1 cellular context compared by ENCODE assay signal in genomic region chr3:141652349-141652748, GRCh38.
TF ChIP-seq lines count a peak whose summit lies in the region.

No MANE protein-coding gene starts in this region.

TF ChIP-seq in K562, 482 proteins besides CTCF, POLR2A, EP300 and RAD21 (continued from another document and continues in another):
- no peak for TF ChIP-seq CEBPZ (IDR thresholded peaks at IDR 0.05; ENCODE audit: borderline replicate concordance, low read depth, low read length)
- TF ChIP-seq ZNF444 (CRISPR knock-in tag; IDR thresholded peaks at IDR 0.05), result no peak
- peak; percentile 52; the same call in 1 of the 2 replicates for TF ChIP-seq TEAD2 (tag; IDR thresholded peaks at IDR 0.05)
- TF ChIP-seq GABPA (tag; conservative IDR thresholded peaks at IDR 0.05; ENCODE audit: low read depth), result 0 out of 2 replicates have a peak, but pooled peaks have one; percentile 21
- TF ChIP-seq SNRNP70 (optimal IDR thresholded peaks at IDR 0.05; ENCODE audit: low read depth, low read length), result no peak
- no peak for TF ChIP-seq ZNF12 (CRISPR knock-in tag; IDR thresholded peaks at IDR 0.05)
- TF ChIP-seq ZNF592 (IDR thresholded peaks at IDR 0.05), result peak; percentile 89
- no peak for TF ChIP-seq MEF2A (IDR thresholded peaks at IDR 0.05; ENCODE audit: control insufficient read depth, low read depth, low read length)
- no peak for TF ChIP-seq MBD2 (IDR thresholded peaks at IDR 0.05; ENCODE audit: borderline replicate concordance, low read depth)
- no peak for TF ChIP-seq ZNF224 (CRISPR knock-in tag; IDR thresholded peaks at IDR 0.05)
- TF ChIP-seq NR1H2 (CRISPR knock-in tag; IDR thresholded peaks at IDR 0.05), result no peak
- no peak for TF ChIP-seq MNT (conservative IDR thresholded peaks at IDR 0.05)
- TF ChIP-seq TCF7L2 (IDR thresholded peaks at IDR 0.05; ENCODE audit: low read depth, low read length), result no peak
- TF ChIP-seq ZNF584 (CRISPR knock-in tag; IDR thresholded peaks at IDR 0.05; ENCODE audit: low read depth), result 0 out of 2 replicates have a peak, but pooled peaks have one; percentile 39
- TF ChIP-seq IRF9 (tag; IDR thresholded peaks at IDR 0.05), result no peak; the same call in 1 of the 2 replicates
- TF ChIP-seq LARP7 (IDR thresholded peaks at IDR 0.05), result no peak
- TF ChIP-seq RBM34 (IDR thresholded peaks at IDR 0.05; ENCODE audit: borderline replicate concordance, insufficient read depth, low read length), result no peak
- TF ChIP-seq RBM17 (IDR thresholded peaks at IDR 0.05; ENCODE audit: borderline replicate concordance, low read depth, low read length), result no peak
- TF ChIP-seq HIVEP1 (CRISPR knock-in tag; IDR thresholded peaks at IDR 0.05), result no peak
- peak in 1 of 2 experiments; percentile 48; a peak in 1 of 4 replicates for TF ChIP-seq ZNF639 (CRISPR knock-in tag; conservative IDR thresholded peaks at IDR 0.05 in 1 of 2, IDR thresholded peaks at IDR 0.05 in 1 of 2)
- TF ChIP-seq ZC3H4 (CRISPR knock-in tag; IDR thresholded peaks at IDR 0.05; ENCODE audit: borderline replicate concordance), result no peak
- TF ChIP-seq RBBP5 (IDR thresholded peaks at IDR 0.05; ENCODE audit: borderline replicate concordance, insufficient read depth, low read length, poor library complexity, severe bottlenecking), result no peak
- no peak for TF ChIP-seq ZNF589 (CRISPR knock-in tag; IDR thresholded peaks at IDR 0.05; ENCODE audit: low read depth)
- no peak for TF ChIP-seq KDM4B (IDR thresholded peaks at IDR 0.05; ENCODE audit: borderline replicate concordance in 2 of 2, low read depth in 1 of 2)
- no peak for TF ChIP-seq ATF1 (CRISPR knock-in tag; IDR thresholded peaks at IDR 0.05)
- no peak for TF ChIP-seq ATF1 (tag; IDR thresholded peaks at IDR 0.05)
- no peak for TF ChIP-seq NR2C1 (IDR thresholded peaks at IDR 0.05)
- TF ChIP-seq NR2C1 (tag; IDR thresholded peaks at IDR 0.05), result peak; percentile 83
- no peak for TF ChIP-seq HDAC3 (IDR thresholded peaks at IDR 0.05; ENCODE audit: borderline replicate concordance, partially characterized antibody)
- no peak for TF ChIP-seq ZBTB34 (CRISPR knock-in tag; IDR thresholded peaks at IDR 0.05)
- TF ChIP-seq ATF6 (CRISPR knock-in tag; IDR thresholded peaks at IDR 0.05), result no peak
- no peak for TF ChIP-seq CHCHD3 (CRISPR knock-in tag; IDR thresholded peaks at IDR 0.05)
- no peak for TF ChIP-seq HBP1 (CRISPR knock-in tag; IDR thresholded peaks at IDR 0.05)
- no peak for TF ChIP-seq PPARD (CRISPR knock-in tag; IDR thresholded peaks at IDR 0.05)
- TF ChIP-seq RNF219 (CRISPR knock-in tag; IDR thresholded peaks at IDR 0.05), result 0 out of 2 replicates have a peak, but pooled peaks have one; percentile 26
- TF ChIP-seq TFE3 (CRISPR knock-in tag; IDR thresholded peaks at IDR 0.05), result peak; percentile 55
- TF ChIP-seq WHSC1 (IDR thresholded peaks at IDR 0.05; ENCODE audit: low read length), result no peak
- TF ChIP-seq HLTF (IDR thresholded peaks at IDR 0.05), result no peak
- no peak for TF ChIP-seq ZNF699 (CRISPR knock-in tag; IDR thresholded peaks at IDR 0.05; ENCODE audit: insufficient replicate concordance)
- TF ChIP-seq NFE2L1 (tag; IDR thresholded peaks at IDR 0.05; ENCODE audit: borderline replicate concordance, low read depth), result peak; percentile 36; the same call in 1 of the 2 replicates
- TF ChIP-seq KLF6 (CRISPR knock-in tag; IDR thresholded peaks at IDR 0.05; ENCODE audit: borderline replicate concordance), result peak; percentile 62; the same call in 1 of the 2 replicates
- no peak for TF ChIP-seq ZNF76 (CRISPR knock-in tag; IDR thresholded peaks at IDR 0.05; ENCODE audit: borderline replicate concordance)
